In the genomic region with DNA sequence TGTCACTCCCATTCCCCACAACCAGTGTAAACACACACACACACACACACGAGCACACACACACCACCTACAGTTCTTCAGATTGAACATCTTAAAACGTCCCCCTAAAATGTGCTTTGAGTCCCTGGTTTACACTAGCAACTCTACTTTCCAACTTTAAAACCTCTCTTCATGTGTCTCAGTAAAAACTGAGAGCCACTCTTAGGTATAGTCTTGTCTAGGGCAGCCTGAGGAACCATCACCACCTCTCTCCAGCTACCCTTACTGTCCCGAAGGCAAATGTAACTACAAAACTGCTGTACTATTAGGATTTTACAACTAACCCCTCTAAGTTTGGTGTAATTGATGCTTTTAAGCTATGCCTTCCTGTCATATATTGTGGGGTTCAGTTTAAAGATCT, we compare ENCODE assay signal across 30 cellular contexts.
"Had no signal": no experiment of that assay in that cellular context is flagged by ENCODE, and none has a peak within 500 bp of the region (broad histone marks: within the 10 kb centered on the region; RNA-seq: fewer than 3 reads in every experiment).

No MANE protein-coding gene starts in this region.

- H3K36me3 ChIP-seq: brain microvascular endothelial cell, breast epithelium had no signal

- H3K4me3 ChIP-seq: body of pancreas, breast epithelium had no signal

- ATAC-seq: activated CD8-positive, alpha-beta memory T cell treated with anti-CD3 and anti-CD28 coated beads, Interleukin-2, amount 10 ng/mL, durations not matched to agents 7 days and 5 days; activated CD8-positive, alpha-beta T cell treated with anti-CD3 and anti-CD28 coated beads for 36 hours; activated naive CD8-positive, alpha-beta T cell treated with anti-CD3 and anti-CD28 coated beads, Interleukin-2, amount 50 U/mL, for 24 hours; body of pancreas had no signal

- H3K4me1 ChIP-seq: body of pancreas, breast epithelium had no signal

- H3K9me3 ChIP-seq: body of pancreas, breast epithelium had no signal

- H3K27me3 ChIP-seq: body of pancreas, brain microvascular endothelial cell, breast epithelium had no signal

- H3K27ac ChIP-seq: body of pancreas, brain microvascular endothelial cell, breast epithelium, VCaP had no signal

- DNase-seq: activated B cell treated with CpG ODN at 0.5 μM for 24 hours; activated CD4-positive, alpha-beta memory T cell treated with anti-CD3 and anti-CD28 coated beads for 36 hours; activated CD4-positive, alpha-beta T cell treated with anti-CD3 and anti-CD28 coated beads for 4 hours; activated CD4-positive, alpha-beta T cell treated with anti-CD3 and anti-CD28 coated beads, Interleukin-2, amount 10 ng/mL, durations not matched to agents 24 days and 14 days; activated CD4-positive, alpha-beta T cell treated with anti-CD3 and anti-CD28 coated beads, Interleukin-2, amount 50 U/mL, for 1 hour; activated CD4-positive, alpha-beta T cell treated with anti-CD3 and anti-CD28 coated beads, Interleukin-2, amount 50 U/mL, for 4 hours; activated CD4-positive, CD25-positive, alpha-beta regulatory T cell treated with anti-CD3 and anti-CD28 coated beads, Interleukin-2, amount 50 U/mL, for 72 hours; activated CD8-positive, alpha-beta memory T cell treated with anti-CD3 and anti-CD28 coated beads, Interleukin-2, amount 10 ng/mL, durations not matched to agents 7 days and 5 days; activated CD8-positive, alpha-beta memory T cell treated with anti-CD3 and anti-CD28 coated beads, Interleukin-2, amount 50 U/mL, for 48 hours; activated CD8-positive, alpha-beta T cell treated with anti-CD3 and anti-CD28 coated beads for 36 hours; activated effector memory CD4-positive, alpha-beta T cell treated with Interleukin-2 at 50 U/mL for 16 hours; activated gamma-delta T cell; activated naive CD4-positive, alpha-beta T cell treated with anti-CD3 and anti-CD28 coated beads, Interleukin-2, amount 10 ng/mL, durations not matched to agents 7 days and 5 days; activated naive CD4-positive, alpha-beta T cell treated with Interleukin-2 at 50 U/mL for 16 hours; activated naive CD8-positive, alpha-beta T cell treated with anti-CD3 and anti-CD28 coated beads, Interleukin-2, amount 10 ng/mL, durations not matched to agents 7 days and 5 days; activated naive CD8-positive, alpha-beta T cell treated with anti-CD3 and anti-CD28 coated beads, Interleukin-2, amount 50 U/mL, for 24 hours; activated T-cell treated with anti-CD3 and anti-CD28 coated beads, Interleukin-2, amount 50 U/mL, for 24 hours; activated T-cell treated with anti-CD3 and anti-CD28 coated beads, Interleukin-2, amount 50 U/mL, for 48 hours; amniotic stem cell; aorta; body of pancreas; brain microvascular endothelial cell; central memory CD4-positive, alpha-beta T cell; T-helper 1 cell; T-helper 2 cell; T-helper 9 cell had no signal

- FAIRE-seq: astrocyte, TTC549 had no signal
